Comparison of ENCODE assay signal across 8 cellular contexts in the genomic region with DNA sequence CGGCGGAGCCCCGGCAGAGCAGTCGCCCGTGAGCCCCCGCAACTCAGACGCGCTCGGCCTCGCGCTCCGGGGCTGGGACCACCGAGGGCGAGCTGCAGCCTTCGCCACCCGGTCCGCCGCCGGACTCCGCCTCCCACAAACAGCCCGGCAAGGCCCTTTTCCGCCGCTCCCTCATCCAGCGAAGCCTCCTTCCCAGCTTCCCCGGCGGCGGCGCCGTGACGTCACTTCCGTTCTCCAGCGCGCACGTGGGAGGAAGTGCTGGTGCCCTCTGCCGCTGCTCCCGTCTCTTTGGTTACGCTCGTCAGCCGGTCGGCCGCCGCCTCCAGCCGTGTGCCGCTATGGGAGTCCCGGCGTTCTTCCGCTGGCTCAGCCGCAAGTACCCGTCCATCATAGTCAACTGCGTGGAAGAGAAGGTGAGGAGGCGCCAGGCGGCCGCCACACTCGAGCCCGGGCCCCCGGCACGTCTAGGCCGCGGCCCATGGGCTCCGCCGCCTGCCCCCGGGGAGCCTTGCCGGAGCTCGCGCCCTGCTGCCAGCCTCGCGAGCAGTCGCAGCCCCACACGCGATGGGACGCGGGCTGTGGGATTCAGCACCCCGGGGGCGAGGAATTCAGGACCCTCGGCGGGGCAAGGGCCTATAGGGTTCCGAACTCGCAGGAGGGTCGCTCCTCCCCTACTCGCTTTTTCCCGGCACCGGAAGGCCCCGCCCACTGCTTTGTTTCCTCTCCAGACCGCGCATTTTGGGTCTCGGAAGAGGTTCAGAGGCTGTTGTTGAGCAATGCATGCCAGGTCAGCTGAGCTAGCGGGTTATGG. TPM values are rescaled to one million over a fixed set of nuclear protein-coding genes. Genes with fewer than 3 reads are reported as not detected.
DNase-seq lines count a peak whose midpoint lies in the region; ATAC-seq and TF ChIP-seq lines count a peak whose summit lies in the region.

A gene with protein sequence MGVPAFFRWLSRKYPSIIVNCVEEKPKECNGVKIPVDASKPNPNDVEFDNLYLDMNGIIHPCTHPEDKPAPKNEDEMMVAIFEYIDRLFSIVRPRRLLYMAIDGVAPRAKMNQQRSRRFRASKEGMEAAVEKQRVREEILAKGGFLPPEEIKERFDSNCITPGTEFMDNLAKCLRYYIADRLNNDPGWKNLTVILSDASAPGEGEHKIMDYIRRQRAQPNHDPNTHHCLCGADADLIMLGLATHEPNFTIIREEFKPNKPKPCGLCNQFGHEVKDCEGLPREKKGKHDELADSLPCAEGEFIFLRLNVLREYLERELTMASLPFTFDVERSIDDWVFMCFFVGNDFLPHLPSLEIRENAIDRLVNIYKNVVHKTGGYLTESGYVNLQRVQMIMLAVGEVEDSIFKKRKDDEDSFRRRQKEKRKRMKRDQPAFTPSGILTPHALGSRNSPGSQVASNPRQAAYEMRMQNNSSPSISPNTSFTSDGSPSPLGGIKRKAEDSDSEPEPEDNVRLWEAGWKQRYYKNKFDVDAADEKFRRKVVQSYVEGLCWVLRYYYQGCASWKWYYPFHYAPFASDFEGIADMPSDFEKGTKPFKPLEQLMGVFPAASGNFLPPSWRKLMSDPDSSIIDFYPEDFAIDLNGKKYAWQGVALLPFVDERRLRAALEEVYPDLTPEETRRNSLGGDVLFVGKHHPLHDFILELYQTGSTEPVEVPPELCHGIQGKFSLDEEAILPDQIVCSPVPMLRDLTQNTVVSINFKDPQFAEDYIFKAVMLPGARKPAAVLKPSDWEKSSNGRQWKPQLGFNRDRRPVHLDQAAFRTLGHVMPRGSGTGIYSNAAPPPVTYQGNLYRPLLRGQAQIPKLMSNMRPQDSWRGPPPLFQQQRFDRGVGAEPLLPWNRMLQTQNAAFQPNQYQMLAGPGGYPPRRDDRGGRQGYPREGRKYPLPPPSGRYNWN (plus strand): TSS at position 271 of the 811 bp plus-strand sequence. CDS start 68 bp downstream, at position 339.

- DNase-seq in Ammon's horn (ENCODE audit: low spot score) = peak; percentile 97
- DNase-seq in NCI-H510A (lab: John Stamatoyannopoulos, UW) = peak; percentile 94
- peak; percentile 92 to 95 for DNase-seq in activated CD4-positive, alpha-beta T cell treated with anti-CD3 and anti-CD28 coated beads for 24 hours (ENCODE audit: low read depth in 2 of 2)
- DNase-seq in chondrocyte (ENCODE audit: low spot score) = peak; percentile 98
- DNase-seq in kidney glomerular epithelial cell (lab: John Stamatoyannopoulos, UW) = peak; percentile 82
- peak; percentile 76 to 95 for DNase-seq in stimulated activated CD4-positive, alpha-beta T cell treated with anti-CD3 and anti-CD28 coated beads, Interleukin-1b, Interleukin-23, amount 100 ng/mL, for 1 hour (ENCODE audit: low read depth in 2 of 2)

- no peaks in the 10 kb centered on the region for H3K36me3 Mint-ChIP-seq in chondrocyte (ENCODE audit: low read depth)

- peak within 1 kb of the TSS; percentile 100 for H3K27ac Mint-ChIP-seq in chondrocyte (ENCODE audit: unreplicated experiment)

- peak; percentile 95 for TF ChIP-seq POLR2A in GM19193 (IDR thresholded peaks at IDR 0.05; ENCODE audit: extremely low read depth, insufficient read depth, insufficient read length)

- peak within 1 kb of the TSS; percentile 94 for H3K4me3 Mint-ChIP-seq in chondrocyte (ENCODE audit: unreplicated experiment)

- H3K27me3 Mint-ChIP-seq in chondrocyte (ENCODE audit: low read depth) = peaks cover 4% of the 10 kb centered on the region

- H3K9me3 Mint-ChIP-seq in chondrocyte (ENCODE audit: low read depth) = no peaks in the 10 kb centered on the region

- peak; percentile 95 for ATAC-seq in HG03439 (IDR thresholded peaks at IDR 0.05; ENCODE audit: unreplicated experiment)

- peak; percentile 56 for TF ChIP-seq CTCF in chondrocyte (IDR thresholded peaks at IDR 0.05)

- H3K4me1 Mint-ChIP-seq in chondrocyte (ENCODE audit: low read depth) = peaks cover 26% of the 10 kb centered on the region

RNA-seq across cellular contexts. Expression of the gene that starts here (rescaled TPM):
- total RNA-seq in chondrocyte = 44.0 to 53.7 TPM (median 46.1 TPM) in 3 replicates

Comparison
In these comparisons a context has a peak if more than half of its experiments do, and no peak if none do; other contexts are left out.
1. Peak in every context shown above with its lines: DNase-seq and ATAC-seq.